In genomic region chr6:14074723-14075503, GRCh38 we compare ENCODE assay signal across 8 cellular contexts. TPM values are rescaled to one million over a fixed set of nuclear protein-coding genes. Genes with fewer than 3 reads are reported as not detected.
DNase-seq lines count a peak whose midpoint lies in the region; ATAC-seq and TF ChIP-seq lines count a peak whose summit lies in the region.

No MANE protein-coding gene starts in this region.

- H2BK120ac ChIP-seq in mesenchymal stem cell (ENCODE audit: low read depth, low read length): no peak overlapping the region

- peak overlapping the region in 1 of 2 experiments; percentile 12 for H3K18ac ChIP-seq in mesenchymal stem cell (ENCODE audit: low read depth in 1 of 2, low read length in 2 of 2)

- H3K4me3 ChIP-seq in OCI-LY1 (ENCODE audit: low read depth, low read length, poor library complexity, severe bottlenecking) (peak overlapping the region; percentile 25), mesenchymal stem cell (ENCODE audit: insufficient read depth in 1 of 2, low read depth in 1 of 2, low read length in 2 of 2) (peak overlapping the region in 1 of 2 experiments; percentile 78), aorta (ENCODE audit: low read length in 2 of 2) (peak overlapping the region; percentile 4 to 91)

- H3K4me1 ChIP-seq in OCI-LY1 (ENCODE audit: insufficient read depth, low read length, severe bottlenecking) (peaks cover 10% of the 10 kb centered on the region), mesenchymal stem cell (ENCODE audit: control insufficient read depth, insufficient read depth, low read depth, low read length) (peaks cover 2% of the 10 kb centered on the region), aorta (ENCODE audit: control insufficient read depth in 1 of 2, insufficient read depth in 2 of 2, low read length in 2 of 2) (no peaks in the 10 kb centered on the region)

- no peaks in the 10 kb centered on the region for H3K27me3 Mint-ChIP-seq in central memory CD8-positive, alpha-beta T cell

- no peaks in the 10 kb centered on the region for H4K20me1 ChIP-seq in OCI-LY1 (ENCODE audit: insufficient read depth, low read length)

- H2BK15ac ChIP-seq in mesenchymal stem cell (ENCODE audit: low read depth, poor library complexity, severe bottlenecking): no peak overlapping the region

- peak overlapping the region; percentile 9; the same call in 1 of the 2 replicates for H2AFZ ChIP-seq in OCI-LY1 (ENCODE audit: low read length)
- H2AFZ ChIP-seq in mesenchymal stem cell (ENCODE audit: low read depth, low read length): no peak overlapping the region

- no peaks in the 10 kb centered on the region for H3K9me3 Mint-ChIP-seq in central memory CD8-positive, alpha-beta T cell

- H3K79me1 ChIP-seq in mesenchymal stem cell (replicated peaks; ENCODE audit: low read length, poor library complexity, severe bottlenecking): no peaks in the 10 kb centered on the region

- H3K23ac ChIP-seq in mesenchymal stem cell (ENCODE audit: low read length in 2 of 2): no peak overlapping the region

- POLR2A ChIA-PET in HEK293T (lab: Yijun Ruan, JAX): interaction anchor here (1.2 kb wide), 1 partner anchor 151 kb away, joined by 3 read pairs; no protein-coding TSS in a partner anchor

- intact Hi-C loops in aorta (cut with DNase I): no loop called here

- DNase-seq in NCI-H524 (lab: John Stamatoyannopoulos, UW) (peak; percentile 13 to 63), NCI-H524 treated with DMSO at 0.1 percent for 48 hours (lab: John Stamatoyannopoulos, UW) (no peak), HEK293T (ENCODE audit: extremely low spot score) (no peak), mesenchymal stem cell (peak; percentile 75), aorta (no peak), AML-193 (lab: John Stamatoyannopoulos, UW) (no peak)
- DNase-seq in central memory CD8-positive, alpha-beta T cell (ENCODE audit: low spot score in 2 of 2): no peak

- H3K27me3 ChIP-seq in OCI-LY1 (ENCODE audit: insufficient read depth, low read length) (no peaks in the 10 kb centered on the region), mesenchymal stem cell (ENCODE audit: control insufficient read depth in 1 of 2, insufficient read depth in 1 of 2, low read length in 2 of 2) (no peaks in the 10 kb centered on the region), aorta (ENCODE audit: control insufficient read depth in 1 of 2, insufficient read depth in 2 of 2, low read length in 1 of 2) (no peaks in the 10 kb centered on the region)

- H3F3A ChIP-seq in OCI-LY1 (ENCODE audit: insufficient read depth, low read length): no peaks in the 10 kb centered on the region

- no peak for TF ChIP-seq CTCF in OCI-LY1 (IDR thresholded peaks at IDR 0.05; ENCODE audit: low read length)

- 9% methylated on average over 6 of the region's 10 CpGs for WGBS in mesenchymal stem cell
- WGBS in aorta, 2 donors: 32 to 33% methylated on average over 10 of the region's 10 CpGs

- H3K9me3 ChIP-seq in OCI-LY1 (ENCODE audit: low read length) (no peaks in the 10 kb centered on the region), mesenchymal stem cell (ENCODE audit: control insufficient read depth, low read length) (no peaks in the 10 kb centered on the region), aorta (ENCODE audit: control insufficient read depth, low read length) (no peaks in the 10 kb centered on the region)

- no peak overlapping the region for H3K4ac ChIP-seq in mesenchymal stem cell (ENCODE audit: low read depth in 1 of 2, low read length in 2 of 2)

- H3K4me2 ChIP-seq in OCI-LY1 (ENCODE audit: low read length) (peak overlapping the region; percentile 46), mesenchymal stem cell (ENCODE audit: low read length, poor library complexity, severe bottlenecking) (peak overlapping the region; percentile 30)

- H3K36me3 ChIP-seq in OCI-LY1 (ENCODE audit: insufficient read depth, low read length) (no peaks in the 10 kb centered on the region), mesenchymal stem cell (ENCODE audit: control insufficient read depth in 1 of 2, insufficient read depth in 2 of 2, low read depth in 1 of 2, low read length in 2 of 2) (no peaks in the 10 kb centered on the region), aorta (ENCODE audit: control insufficient read depth in 1 of 2, insufficient read depth in 2 of 2, low read length in 1 of 2) (no peaks in the 10 kb centered on the region)

- peak overlapping the region; percentile 83 for H3K4me3 Mint-ChIP-seq in central memory CD8-positive, alpha-beta T cell

- H3K14ac ChIP-seq in mesenchymal stem cell (ENCODE audit: low read length in 2 of 2): no peak overlapping the region

- H3K36me3 Mint-ChIP-seq in central memory CD8-positive, alpha-beta T cell (ENCODE audit: insufficient read depth): peaks cover 2% of the 10 kb centered on the region

- no peak overlapping the region for H2AK5ac ChIP-seq in mesenchymal stem cell (ENCODE audit: low read length, severe bottlenecking)

- peak; percentile 93 for ATAC-seq in central memory CD8-positive, alpha-beta T cell (replicated peaks; ENCODE audit: extremely low read depth, poor library complexity, severe bottlenecking)
- peak; percentile 64 for ATAC-seq in aorta (ENCODE audit: low FRiP score)

- H3K4me1 Mint-ChIP-seq in central memory CD8-positive, alpha-beta T cell: peaks cover 17% of the 10 kb centered on the region

- peak overlapping the region; percentile 91 for H4K8ac ChIP-seq in mesenchymal stem cell (ENCODE audit: low read length)

- CTCF ChIA-PET in HEK293T (lab: Yijun Ruan, JAX): interaction anchor here (1.0 to 1.7 kb wide), 2 partner anchors 8 to 68 kb away, joined by 3 to 11 read pairs; no protein-coding TSS in a partner anchor

- peak overlapping the region; percentile 98 for H3K27ac Mint-ChIP-seq in central memory CD8-positive, alpha-beta T cell (ENCODE audit: low read depth)

- H2BK12ac ChIP-seq in mesenchymal stem cell (ENCODE audit: low read length in 2 of 2): no peak overlapping the region

- H2BK5ac ChIP-seq in mesenchymal stem cell (ENCODE audit: low read depth, low read length, poor library complexity, severe bottlenecking): no peak overlapping the region

- H3K9ac ChIP-seq in OCI-LY1 (ENCODE audit: low read length): no peak overlapping the region
- H3K9ac ChIP-seq in mesenchymal stem cell (ENCODE audit: low read length): peak overlapping the region; percentile 88

- H3K27ac ChIP-seq in OCI-LY1 (ENCODE audit: low read depth, low read length, poor library complexity, severe bottlenecking): no peak overlapping the region
- H3K27ac ChIP-seq in mesenchymal stem cell (ENCODE audit: low read length, poor library complexity, severe bottlenecking): no peak overlapping the region
- H3K27ac ChIP-seq in aorta (ENCODE audit: low read depth in 1 of 2, low read length in 2 of 2): no peak overlapping the region

- no peaks in the 10 kb centered on the region for H3K79me2 ChIP-seq in OCI-LY1 (ENCODE audit: insufficient read depth, low read length)

- peak overlapping the region; percentile 89 for H4K91ac ChIP-seq in mesenchymal stem cell (ENCODE audit: low read length)

- no peaks in the 10 kb centered on the region for H3K9me2 ChIP-seq in OCI-LY1 (ENCODE audit: low read depth, low read length)

TF ChIP-seq in HEK293T, 16 proteins besides CTCF, POLR2A, EP300 and RAD21:
- TF ChIP-seq, protein P1, sequence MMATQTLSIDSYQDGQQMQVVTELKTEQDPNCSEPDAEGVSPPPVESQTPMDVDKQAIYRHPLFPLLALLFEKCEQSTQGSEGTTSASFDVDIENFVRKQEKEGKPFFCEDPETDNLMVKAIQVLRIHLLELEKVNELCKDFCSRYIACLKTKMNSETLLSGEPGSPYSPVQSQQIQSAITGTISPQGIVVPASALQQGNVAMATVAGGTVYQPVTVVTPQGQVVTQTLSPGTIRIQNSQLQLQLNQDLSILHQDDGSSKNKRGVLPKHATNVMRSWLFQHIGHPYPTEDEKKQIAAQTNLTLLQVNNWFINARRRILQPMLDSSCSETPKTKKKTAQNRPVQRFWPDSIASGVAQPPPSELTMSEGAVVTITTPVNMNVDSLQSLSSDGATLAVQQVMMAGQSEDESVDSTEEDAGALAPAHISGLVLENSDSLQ (IDR thresholded peaks at IDR 0.05): peak; percentile 39
- TF ChIP-seq FOXK2 (IDR thresholded peaks at IDR 0.05) (no peak), FOXA1 (IDR thresholded peaks at IDR 0.05) (no peak), ELF4 (IDR thresholded peaks at IDR 0.05) (no peak)

RNA-seq across cellular contexts. Expression of gene CD83, which starts 42.7 kb away (rescaled TPM):
- 1.4 TPM for polyA plus RNA-seq in mesenchymal stem cell (2013, experiment 1 of 2)
- 1.2 TPM for polyA plus RNA-seq in mesenchymal stem cell (2013, experiment 2 of 2)
- total RNA-seq in aorta: 1 to 10 TPM; 6.5 to 8.0 TPM
- polyA plus RNA-seq in aorta: 1 to 10 TPM in 1 of 2 donors, under 1 TPM in 1; 1.00 to 9.6 TPM

Comparison
In these comparisons a context has a peak if more than half of its experiments do, and no peak if none do; other contexts are left out.
1. DNase-seq: peak in NCI-H524 (2 of 2) and mesenchymal stem cell (single experiment); none in NCI-H524 treated with DMSO at 0.1 percent for 48 hours (single experiment), HEK293T (single experiment), central memory CD8-positive, alpha-beta T cell (0 of 2), aorta (0 of 2) and AML-193 (0 of 2).